Comparison of ENCODE assay signal across 22 cellular contexts in the genomic region with DNA sequence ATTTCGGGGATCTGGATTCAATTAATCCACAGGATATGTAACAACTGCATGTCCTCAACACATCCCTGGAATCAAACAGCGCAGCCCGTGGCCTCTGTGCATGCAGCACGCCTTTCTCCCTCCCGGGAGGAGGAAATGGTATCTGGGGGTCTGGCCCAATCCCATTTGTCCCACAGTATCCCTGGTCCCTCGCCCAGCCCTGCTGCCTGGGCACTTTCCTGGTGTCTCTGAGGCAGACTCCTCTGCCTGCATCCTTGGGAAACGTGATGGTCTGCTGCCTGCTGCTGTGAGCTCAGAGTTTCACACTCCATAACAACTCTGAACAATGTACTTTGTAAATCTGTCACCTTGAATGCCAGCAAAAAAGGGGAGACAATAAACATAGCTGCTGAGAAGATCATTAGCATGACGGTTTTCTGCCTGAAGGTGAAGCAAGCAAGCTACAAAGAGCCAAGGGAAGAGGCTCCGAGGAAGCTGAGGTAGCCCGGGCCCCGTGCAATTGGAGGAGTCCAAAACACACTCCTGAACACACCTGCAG. TPM values are rescaled to one million over a fixed set of nuclear protein-coding genes. Genes with fewer than 3 reads are reported as not detected.
DNase-seq lines count a peak whose midpoint lies in the region; ATAC-seq and TF ChIP-seq lines count a peak whose summit lies in the region.
"Had no signal": no experiment of that assay in that cellular context is flagged by ENCODE, and none has a peak within 500 bp of the region (broad histone marks: within the 10 kb centered on the region; RNA-seq: fewer than 3 reads in every experiment).

No MANE protein-coding gene starts in this region.

- TF ChIP-seq POLR2A in stomach (IDR thresholded peaks at IDR 0.05) = no peak

- H3K27me3 Mint-ChIP-seq in WTC11 (ENCODE audit: low read depth) = no peaks in the 10 kb centered on the region
- H3K27me3 Mint-ChIP-seq: IgD-negative memory B cell had no signal

- no peaks in the 10 kb centered on the region for H3K9me3 ChIP-seq in OCI-LY7 (ENCODE audit: low read length)
- H3K9me3 ChIP-seq in mucosa of rectum (ENCODE audit: control insufficient read depth in 2 of 2, low read length in 2 of 2) = no peaks in the 10 kb centered on the region
- H3K9me3 ChIP-seq in stomach = no peaks in the 10 kb centered on the region
- H3K9me3 ChIP-seq: heart left ventricle, psoas muscle, thoracic aorta had no signal

- no peak for ATAC-seq in WTC11
- ATAC-seq: activated CD4-positive, alpha-beta T cell treated with anti-CD3 and anti-CD28 coated beads for 36 hours; heart left ventricle; left lobe of liver; psoas muscle had no signal

- H3K27ac ChIP-seq in OCI-LY7 (ENCODE audit: low read depth, low read length, poor library complexity, severe bottlenecking) (no peak overlapping the region), mucosa of rectum (ENCODE audit: low read depth in 2 of 2, low read length in 2 of 2) (peak overlapping the region; percentile 9 to 74), stomach (peak overlapping the region in 3 of 5 donors; percentile 31 to 74 (median 64))
- H3K27ac ChIP-seq: psoas muscle, thoracic aorta had no signal

- TF ChIP-seq CTCF in OCI-LY7 (conservative IDR thresholded peaks at IDR 0.05; ENCODE audit: low read length) (no peak), WTC11 (IDR thresholded peaks at IDR 0.05) (no peak), stomach (IDR thresholded peaks at IDR 0.05) (no peak)

- peaks cover 73% of the 10 kb centered on the region for H3K36me3 ChIP-seq in OCI-LY7 (ENCODE audit: insufficient read depth, low read length)
- peaks cover 45 to 46% of the 10 kb centered on the region in 2 donors for H3K36me3 ChIP-seq in mucosa of rectum (ENCODE audit: control insufficient read depth in 2 of 2, insufficient read depth in 2 of 2, low read length in 2 of 2)
- H3K36me3 ChIP-seq in stomach = peaks cover 10 to 73% (median 60%) of the 10 kb centered on the region in 4 donors

- H3K27ac Mint-ChIP-seq in WTC11 = peak overlapping the region; percentile 86; the same call in 1 of the 2 replicates
- H3K27ac Mint-ChIP-seq: activated CD4-positive, alpha-beta T cell treated with anti-CD3 and anti-CD28 coated beads for 36 hours; activated T-cell treated with anti-CD3 and anti-CD28 coated beads, Interleukin-2, amount 50 U/mL, for 24 hours; mesothelial cell of epicardium had no signal

- no peaks in the 10 kb centered on the region for H3K27me3 ChIP-seq in mucosa of rectum (ENCODE audit: control insufficient read depth in 2 of 2, insufficient read depth in 2 of 2, low read length in 2 of 2)
- no peaks in the 10 kb centered on the region for H3K27me3 ChIP-seq in stomach

- no peaks in the 10 kb centered on the region for H4K20me1 ChIP-seq in OCI-LY7 (ENCODE audit: insufficient read depth, low read length)

- H3K4me1 ChIP-seq in OCI-LY7 (ENCODE audit: insufficient read depth, low read length, poor library complexity, severe bottlenecking) (peaks cover 48% of the 10 kb centered on the region), mucosa of rectum (ENCODE audit: control insufficient read depth in 2 of 2, insufficient read depth in 2 of 2, low read length in 2 of 2) (peaks cover 21 to 34% of the 10 kb centered on the region in 2 donors), stomach (peaks cover 30 to 68% (median 49%) of the 10 kb centered on the region in 4 donors)

- intact Hi-C loops in OCI-LY7 (cut with micrococcal nuclease; ENCODE audit: unreplicated experiment) = no loop called here
- intact Hi-C loops in stomach (cut with DNase I; ENCODE audit: low total_unique reads) = no loop called here

- WGBS in stomach, 5 donors = 76 to 85% (median 82%) methylated on average over 11 of the region's 11 CpGs

- H3K4me2 ChIP-seq in OCI-LY7 (ENCODE audit: low read length) = peak overlapping the region; percentile 70; the same call in 1 of the 2 replicates

- DNase-seq in OCI-LY7 (ENCODE audit: low spot score) = no peak
- no peak for DNase-seq in WTC11 (ENCODE audit: low spot score)
- DNase-seq in stomach = no peak
- DNase-seq in NCI-H1436 treated with DMSO at 0.1 percent for 48 hours (lab: John Stamatoyannopoulos, UW) = no peak
- DNase-seq in NCI-H187 treated with DMSO at 0.1 percent for 48 hours (lab: John Stamatoyannopoulos, UW) = no peak
- no peak for DNase-seq in stimulated activated CD4-positive, alpha-beta T cell treated with anti-CD3 and anti-CD28 coated beads, Interleukin-12 subunit alpha, Interleukin-12 subunit beta, amount 100 ng/mL, for 4 hours
- DNase-seq: activated CD4-positive, alpha-beta T cell treated with anti-CD3 and anti-CD28 coated beads for 36 hours; activated CD8-positive, alpha-beta memory T cell treated with anti-CD3 and anti-CD28 coated beads for 24 hours; activated naive CD4-positive, alpha-beta T cell; activated T-cell treated with anti-CD3 and anti-CD28 coated beads, Interleukin-2, amount 50 U/mL, for 24 hours; AML-193; amniotic stem cell; dermis blood vessel endothelial cell; heart left ventricle; NCI-H2107; psoas muscle; stimulated activated naive CD4-positive, alpha-beta T cell had no signal

- H2AFZ ChIP-seq in OCI-LY7 (ENCODE audit: low read length) = no peak overlapping the region

- CTCF ChIA-PET in OCI-LY7 (lab: Charles Lee; ENCODE audit: unreplicated experiment) = no interaction called here
- CTCF ChIA-PET in WTC11 (lab: Charles Lee) = no interaction called here

- no peak for TF ChIP-seq EP300 in stomach (IDR thresholded peaks at IDR 0.05)

- peaks cover 79% of the 10 kb centered on the region for H3K36me3 Mint-ChIP-seq in WTC11

- H3K4me3 Mint-ChIP-seq in WTC11 = no peak overlapping the region
- H3K4me3 Mint-ChIP-seq: activated CD4-positive, alpha-beta T cell treated with anti-CD3 and anti-CD28 coated beads for 36 hours; activated T-cell treated with anti-CD3 and anti-CD28 coated beads, Interleukin-2, amount 50 U/mL, for 24 hours; mesothelial cell of epicardium had no signal

- POLR2A ChIA-PET in OCI-LY7 (lab: Charles Lee) = no interaction called here
- POLR2A ChIA-PET in WTC11 (lab: Charles Lee) = no interaction called here

- H3K9ac ChIP-seq in mucosa of rectum (ENCODE audit: low read depth in 1 of 2, low read length in 2 of 2) = no peak overlapping the region

- H3K4me3 ChIP-seq in OCI-LY7 (ENCODE audit: low read depth, low read length, poor library complexity, severe bottlenecking) = no peak overlapping the region
- no peak overlapping the region for H3K4me3 ChIP-seq in mucosa of rectum (ENCODE audit: low read length in 2 of 2)
- no peak overlapping the region for H3K4me3 ChIP-seq in stomach
- H3K4me3 ChIP-seq: heart left ventricle, psoas muscle, thoracic aorta had no signal

- BruUV-seq in OCI-LY7 (replicated peaks; lab: Mats Ljungman, UMichigan) = no TSS peak

- H3K9me2 ChIP-seq in OCI-LY7 (ENCODE audit: insufficient read depth, low read length) = no peaks in the 10 kb centered on the region

- no peaks in the 10 kb centered on the region for H3K9me3 Mint-ChIP-seq in WTC11
- H3K9me3 Mint-ChIP-seq: activated T-cell treated with anti-CD3 and anti-CD28 coated beads, Interleukin-2, amount 50 U/mL, for 24 hours; IgD-negative memory B cell; mesothelial cell of epicardium had no signal

- peaks cover 5% of the 10 kb centered on the region; the same call in 1 of the 2 replicates for H3K79me2 ChIP-seq in OCI-LY7 (ENCODE audit: insufficient read depth, low read depth, low read length)

- H3K4me1 Mint-ChIP-seq in WTC11 = peaks cover 41% of the 10 kb centered on the region

TF ChIP-seq in WTC11, 78 proteins besides CTCF, POLR2A, EP300 and RAD21 (continues in another document):
- TF ChIP-seq, protein P1, sequence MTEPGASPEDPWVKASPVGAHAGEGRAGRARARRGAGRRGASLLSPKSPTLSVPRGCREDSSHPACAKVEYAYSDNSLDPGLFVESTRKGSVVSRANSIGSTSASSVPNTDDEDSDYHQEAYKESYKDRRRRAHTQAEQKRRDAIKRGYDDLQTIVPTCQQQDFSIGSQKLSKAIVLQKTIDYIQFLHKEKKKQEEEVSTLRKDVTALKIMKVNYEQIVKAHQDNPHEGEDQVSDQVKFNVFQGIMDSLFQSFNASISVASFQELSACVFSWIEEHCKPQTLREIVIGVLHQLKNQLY (CRISPR knock-in tag; IDR thresholded peaks at IDR 0.05) = no peak
- TF ChIP-seq GTF2I (CRISPR knock-in tag; conservative IDR thresholded peaks at IDR 0.05) (no peak), ZNF263 (CRISPR knock-in tag; IDR thresholded peaks at IDR 0.05; ENCODE audit: low read depth) (no peak), ESRRA (CRISPR knock-in tag; IDR thresholded peaks at IDR 0.05; ENCODE audit: borderline replicate concordance) (no peak), ATF1 (CRISPR knock-in tag; IDR thresholded peaks at IDR 0.05) (no peak), TCF7 (CRISPR knock-in tag; IDR thresholded peaks at IDR 0.05; ENCODE audit: low read depth) (no peak)
- TF ChIP-seq, protein P2, sequence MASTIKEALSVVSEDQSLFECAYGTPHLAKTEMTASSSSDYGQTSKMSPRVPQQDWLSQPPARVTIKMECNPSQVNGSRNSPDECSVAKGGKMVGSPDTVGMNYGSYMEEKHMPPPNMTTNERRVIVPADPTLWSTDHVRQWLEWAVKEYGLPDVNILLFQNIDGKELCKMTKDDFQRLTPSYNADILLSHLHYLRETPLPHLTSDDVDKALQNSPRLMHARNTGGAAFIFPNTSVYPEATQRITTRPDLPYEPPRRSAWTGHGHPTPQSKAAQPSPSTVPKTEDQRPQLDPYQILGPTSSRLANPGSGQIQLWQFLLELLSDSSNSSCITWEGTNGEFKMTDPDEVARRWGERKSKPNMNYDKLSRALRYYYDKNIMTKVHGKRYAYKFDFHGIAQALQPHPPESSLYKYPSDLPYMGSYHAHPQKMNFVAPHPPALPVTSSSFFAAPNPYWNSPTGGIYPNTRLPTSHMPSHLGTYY (CRISPR knock-in tag; IDR thresholded peaks at IDR 0.05) = no peak
- TF ChIP-seq, protein P3, sequence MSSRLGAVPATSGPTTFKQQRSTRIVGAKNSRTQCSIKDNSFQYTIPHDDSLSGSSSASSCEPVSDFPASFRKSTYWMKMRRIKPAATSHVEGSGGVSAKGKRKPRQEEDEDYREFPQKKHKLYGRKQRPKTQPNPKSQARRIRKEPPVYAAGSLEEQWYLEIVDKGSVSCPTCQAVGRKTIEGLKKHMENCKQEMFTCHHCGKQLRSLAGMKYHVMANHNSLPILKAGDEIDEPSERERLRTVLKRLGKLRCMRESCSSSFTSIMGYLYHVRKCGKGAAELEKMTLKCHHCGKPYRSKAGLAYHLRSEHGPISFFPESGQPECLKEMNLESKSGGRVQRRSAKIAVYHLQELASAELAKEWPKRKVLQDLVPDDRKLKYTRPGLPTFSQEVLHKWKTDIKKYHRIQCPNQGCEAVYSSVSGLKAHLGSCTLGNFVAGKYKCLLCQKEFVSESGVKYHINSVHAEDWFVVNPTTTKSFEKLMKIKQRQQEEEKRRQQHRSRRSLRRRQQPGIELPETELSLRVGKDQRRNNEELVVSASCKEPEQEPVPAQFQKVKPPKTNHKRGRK (CRISPR knock-in tag; IDR thresholded peaks at IDR 0.05; ENCODE audit: borderline replicate concordance) = no peak

RNA-seq across cellular contexts. Expression of a gene that starts 56.1 kb away (rescaled TPM):
- 13.1 and 16.5 TPM in 2 replicates for total RNA-seq in OCI-LY7 (2014; rRNA removed; shearing (Covaris generic))
- 36.1 and 49.9 TPM in 2 replicates for total RNA-seq in OCI-LY7 (2022)
- 27.9 to 38.0 TPM (median 30.9 TPM) in 3 replicates for total RNA-seq in WTC11 (2021)
- 10 to 100 TPM; 20.6 to 53.3 (median 28.0) TPM for total RNA-seq in stomach
- 1 to 10 TPM; 3.9 to 9.3 (median 8.6) TPM for polyA plus RNA-seq in stomach
